In the genomic region with DNA sequence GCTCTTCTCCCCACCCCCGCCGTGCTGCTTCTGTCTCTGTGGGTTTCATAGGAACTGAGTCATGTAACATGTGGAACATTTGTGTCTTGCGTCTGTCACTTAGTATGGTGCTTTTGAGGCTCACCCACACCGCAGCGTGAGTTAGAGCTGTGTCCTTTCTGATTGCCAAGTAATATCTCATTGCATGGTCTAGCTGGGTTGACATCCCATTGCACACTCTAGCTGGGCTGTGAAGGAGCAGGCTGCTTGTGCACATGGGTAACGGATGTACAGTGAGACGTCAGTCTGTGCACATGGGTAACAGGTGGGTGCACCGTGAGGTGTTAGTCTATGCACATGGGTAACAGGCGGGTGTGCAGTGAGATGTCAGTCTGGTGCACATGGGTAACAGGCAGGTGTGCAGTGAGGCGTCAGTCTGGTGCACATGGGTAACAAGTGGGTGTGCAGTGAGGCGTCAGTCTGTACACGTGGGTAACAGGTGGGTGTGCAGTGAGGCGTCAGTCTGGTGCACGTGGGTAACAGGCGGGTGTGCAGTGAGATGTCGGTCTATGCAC, we compare ENCODE assay signal across 9 cellular contexts. TPM values are rescaled to one million over a fixed set of nuclear protein-coding genes. Genes with fewer than 3 reads are reported as not detected.
A peak's percentile ranks its signal among the peaks of the same experiment; 100 is the strongest.
DNase-seq lines count a peak whose midpoint lies in the region; ATAC-seq and TF ChIP-seq lines count a peak whose summit lies in the region.
"Not testable (repeated sequence)": the region's sequence is repeated elsewhere in the genome, so short reads cannot be mapped to it uniquely, and the experiment has no call there.
"Had no signal": no experiment of that assay in that cellular context is flagged by ENCODE, and none has a peak within 500 bp of the region (broad histone marks: within the 10 kb centered on the region; RNA-seq: fewer than 3 reads in every experiment).

No MANE protein-coding gene starts in this region.

- not testable (repeated sequence) for H3K9me3 Mint-ChIP-seq in IgD-negative memory B cell

- not testable (repeated sequence) for H3K4me1 Mint-ChIP-seq in IgD-negative memory B cell

- H3K4me3 ChIP-seq in upper lobe of left lung: not testable (repeated sequence)

- H3K36me3 ChIP-seq in upper lobe of left lung: not testable (repeated sequence)

- peak; percentile 26 for DNase-seq in activated CD4-positive, alpha-beta T cell treated with anti-CD3 and anti-CD28 coated beads, Interleukin-2, amount 50 U/mL, for 1 hour
- peak; percentile 83 for DNase-seq in activated effector memory CD4-positive, alpha-beta T cell treated with anti-CD3 and anti-CD28 coated beads, Interleukin-2, amount 50 U/mL, for 16 hours
- DNase-seq in kidney tubule cell (ENCODE audit: low spot score) (peak; percentile 23), upper lobe of left lung (peak in 1 of 2 donors; percentile 42)
- peak; percentile 65 for DNase-seq in stimulated activated CD4-positive, alpha-beta T cell treated with anti-CD3 and anti-CD28 coated beads, Interleukin-2, amount 100 ng/mL, for 24 hours

- not testable (repeated sequence) for H3K27me3 ChIP-seq in upper lobe of left lung

- not testable (repeated sequence) for TF ChIP-seq CTCF in upper lobe of left lung (IDR thresholded peaks at IDR 0.05)

- not testable (repeated sequence) for TF ChIP-seq POLR2A in upper lobe of left lung (IDR thresholded peaks at IDR 0.05)

- not testable (repeated sequence) for H3K4me1 ChIP-seq in upper lobe of left lung

- H3K27me3 Mint-ChIP-seq in IgD-negative memory B cell: not testable (repeated sequence)

- H3K27ac Mint-ChIP-seq in IgD-negative memory B cell: peak overlapping the region; percentile 24 to 97 (median 70)

- H3K36me3 Mint-ChIP-seq in IgD-negative memory B cell: not testable (repeated sequence)

- WGBS in upper lobe of left lung, 2 donors: 59 to 74% methylated on average over 14 to 16 of the region's 16 CpGs

- ATAC-seq in GM18520 (IDR thresholded peaks at IDR 0.05; ENCODE audit: unreplicated experiment) (peak; percentile 57), HG02610 (IDR thresholded peaks at IDR 0.05; ENCODE audit: unreplicated experiment) (peak; percentile 66), upper lobe of left lung (ENCODE audit: low FRiP score in 2 of 2) (peak; percentile 65 to 66)

- peak overlapping the region in 3 of 4 donors; percentile 4 to 65 (median 27) for H3K4me3 Mint-ChIP-seq in IgD-negative memory B cell

- H3K9me3 ChIP-seq in upper lobe of left lung: not testable (repeated sequence)

- TF ChIP-seq EP300 in upper lobe of left lung (IDR thresholded peaks at IDR 0.05): not testable (repeated sequence)

- H3K27ac ChIP-seq in upper lobe of left lung: not testable (repeated sequence)

RNA-seq across cellular contexts. Expression of gene SPN, which starts 36.2 kb away (rescaled TPM):
- 11.0 TPM for polyA plus RNA-seq in IgD-negative memory B cell
- total RNA-seq in upper lobe of left lung: 100 to 1,000 TPM in 1 of 6 donors, 10 to 100 TPM in 5; 16.8 to 112 (median 39.7) TPM
- total RNA-seq: glomerular endothelial cell had no signal

RNA-seq across cellular contexts. Expression of gene QPRT, which starts 52.1 kb away (rescaled TPM):
- not detected for polyA plus RNA-seq in IgD-negative memory B cell
- 10 to 100 TPM in 3 of 6 donors, 1 to 10 TPM in 3; 4.8 to 17.8 (median 9.8) TPM for total RNA-seq in upper lobe of left lung
